ENCODE assay signal across 9 cellular contexts in the genomic region with DNA sequence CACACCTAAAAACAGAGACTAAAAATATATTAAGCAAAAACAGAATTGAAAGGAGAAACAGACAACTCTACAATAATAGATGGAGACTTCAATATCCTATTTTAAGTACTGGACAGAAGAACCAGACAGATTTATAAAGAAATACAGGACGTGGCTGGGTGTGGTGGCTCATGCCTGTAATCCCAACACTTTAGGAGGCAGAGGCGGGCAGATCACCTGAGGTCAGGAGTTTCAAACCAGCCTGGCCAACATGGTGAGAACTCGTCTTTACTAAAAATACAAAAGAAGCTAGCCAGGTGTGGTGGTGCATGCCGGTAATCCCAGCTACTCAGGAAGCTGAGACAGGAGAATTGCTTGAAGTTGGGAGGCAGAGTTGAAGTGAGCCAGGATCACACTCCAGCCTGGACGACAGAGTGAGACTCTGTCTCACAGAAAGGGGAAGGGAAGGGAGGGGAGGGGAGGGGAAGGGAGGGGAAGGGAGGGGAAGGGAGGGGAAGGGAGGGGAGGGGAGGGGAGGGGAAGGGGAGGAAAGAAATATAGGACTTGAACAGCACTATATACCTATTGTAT. TPM values are rescaled to one million over a fixed set of nuclear protein-coding genes. Genes with fewer than 3 reads are reported as not detected.
DNase-seq lines count a peak whose midpoint lies in the region; ATAC-seq and TF ChIP-seq lines count a peak whose summit lies in the region.
"Had no signal": no experiment of that assay in that cellular context is flagged by ENCODE, and none has a peak within 500 bp of the region (broad histone marks: within the 10 kb centered on the region; RNA-seq: fewer than 3 reads in every experiment).

No MANE protein-coding gene starts in this region.

- H3K4me1 ChIP-seq in adrenal gland (replicated peaks in 1 of 2) (peaks cover 4 to 14% of the 10 kb centered on the region in 2 donors), left lung (peaks cover 3 to 56% of the 10 kb centered on the region in 2 donors), thoracic aorta (ENCODE audit: control insufficient read depth in 1 of 2, low read depth in 2 of 2) (peaks cover 13 to 20% of the 10 kb centered on the region in 2 donors)

- peak overlapping the region; percentile 33 for H3K4me3 Mint-ChIP-seq in activated T-cell treated with anti-CD3 and anti-CD28 coated beads, Interleukin-2, amount 50 U/mL, for 24 hours

- no peak for TF ChIP-seq CTCF in adrenal gland (IDR thresholded peaks at IDR 0.05)
- TF ChIP-seq CTCF in left lung (IDR thresholded peaks at IDR 0.05): no peak
- no peak for TF ChIP-seq CTCF in thoracic aorta (IDR thresholded peaks at IDR 0.05)
- TF ChIP-seq CTCF in GM20000 (IDR thresholded peaks at IDR 0.05; ENCODE audit: extremely low read depth, missing control alignments): no peak

- H3K27me3 ChIP-seq in adrenal gland: no peaks in the 10 kb centered on the region
- H3K27me3 ChIP-seq in left lung: no peaks in the 10 kb centered on the region
- no peaks in the 10 kb centered on the region for H3K27me3 ChIP-seq in thoracic aorta (replicated peaks; ENCODE audit: insufficient read depth)

- H3K4me1 Mint-ChIP-seq in activated T-cell treated with anti-CD3 and anti-CD28 coated beads, Interleukin-2, amount 50 U/mL, for 24 hours (ENCODE audit: low read depth): peaks cover 65% of the 10 kb centered on the region

- no peaks in the 10 kb centered on the region for H3K27me3 Mint-ChIP-seq in activated T-cell treated with anti-CD3 and anti-CD28 coated beads, Interleukin-2, amount 50 U/mL, for 24 hours

- H3K27ac ChIP-seq in adrenal gland (peak overlapping the region in 4 of 5 donors; percentile 3 to 54 (median 34)), left lung (peak overlapping the region in 1 of 2 donors; percentile 56), thoracic aorta (peak overlapping the region in 1 of 2 donors; percentile 34)

- H3K36me3 ChIP-seq in adrenal gland (replicated peaks in 1 of 2) (no peaks in the 10 kb centered on the region), left lung (no peaks in the 10 kb centered on the region), thoracic aorta (no peaks in the 10 kb centered on the region)

- no peak for TF ChIP-seq POLR2A in adrenal gland (IDR thresholded peaks at IDR 0.05)

- H3K9me3 ChIP-seq in adrenal gland (replicated peaks in 1 of 3) (no peaks in the 10 kb centered on the region), left lung (peaks cover 0 to 16% of the 10 kb centered on the region in 2 donors), thoracic aorta (peaks cover 11% of the 10 kb centered on the region)

- intact Hi-C loops in adrenal gland (cut with DNase I): no loop called here
- intact Hi-C loops in left lung (cut with DNase I): no loop called here

- DNase-seq in activated T-cell treated with anti-CD3 and anti-CD28 coated beads, Interleukin-2, amount 50 U/mL, for 24 hours: no peak
- DNase-seq in activated T-cell treated with anti-CD3 and anti-CD28 coated beads for 4 hours (no peak), adrenal gland (no peak), left lung (no peak), thoracic aorta (ENCODE audit: low spot score) (no peak), GM20000 (ENCODE audit: low spot score) (no peak), NCI-H1417 treated with DMSO at 0.1 percent for 48 hours (lab: John Stamatoyannopoulos, UW) (no peak)
- DNase-seq: NCI-H526 treated with DMSO at 0.1 percent for 48 hours had no signal

- H3K9me3 Mint-ChIP-seq in activated T-cell treated with anti-CD3 and anti-CD28 coated beads, Interleukin-2, amount 50 U/mL, for 24 hours: peaks cover 25% of the 10 kb centered on the region

- H3K27ac Mint-ChIP-seq in activated T-cell treated with anti-CD3 and anti-CD28 coated beads, Interleukin-2, amount 50 U/mL, for 24 hours: peak overlapping the region; percentile 81

- peak; percentile 57 for ATAC-seq in left lung
- no peak for ATAC-seq in thoracic aorta (ENCODE audit: insufficient number of reproducible peaks, low FRiP score, low read depth)
- no peak for ATAC-seq in GM18870 (IDR thresholded peaks at IDR 0.05; ENCODE audit: unreplicated experiment)

- H3K4me3 ChIP-seq in adrenal gland: peak overlapping the region in 1 of 4 donors; percentile 33
- peak overlapping the region in 1 of 2 donors; percentile 13 for H3K4me3 ChIP-seq in left lung
- peak overlapping the region; percentile 62 for H3K4me3 ChIP-seq in thoracic aorta

- 30 to 48% (median 33%) methylated on average over 5 of the region's 5 CpGs for WGBS in adrenal gland, 4 donors

- peaks cover 40% of the 10 kb centered on the region for H3K36me3 Mint-ChIP-seq in activated T-cell treated with anti-CD3 and anti-CD28 coated beads, Interleukin-2, amount 50 U/mL, for 24 hours (ENCODE audit: low read depth)

RNA-seq across cellular contexts. Expression of gene CDK17, which starts 53.0 kb away (rescaled TPM):
- total RNA-seq in adrenal gland (10 to 100 TPM; 10.3 to 52.6 (median 21.7) TPM), left lung (10 to 100 TPM; 32.1 to 36.4 TPM), thoracic aorta (10 to 100 TPM; 30.7 to 97.6 TPM)
- 10 to 100 TPM in 1 of 3 donors, 1 to 10 TPM in 2; 8.0 to 13.9 (median 9.8) TPM for polyA plus RNA-seq in adrenal gland
